22 cellular contexts compared by ENCODE assay signal in the genomic region with DNA sequence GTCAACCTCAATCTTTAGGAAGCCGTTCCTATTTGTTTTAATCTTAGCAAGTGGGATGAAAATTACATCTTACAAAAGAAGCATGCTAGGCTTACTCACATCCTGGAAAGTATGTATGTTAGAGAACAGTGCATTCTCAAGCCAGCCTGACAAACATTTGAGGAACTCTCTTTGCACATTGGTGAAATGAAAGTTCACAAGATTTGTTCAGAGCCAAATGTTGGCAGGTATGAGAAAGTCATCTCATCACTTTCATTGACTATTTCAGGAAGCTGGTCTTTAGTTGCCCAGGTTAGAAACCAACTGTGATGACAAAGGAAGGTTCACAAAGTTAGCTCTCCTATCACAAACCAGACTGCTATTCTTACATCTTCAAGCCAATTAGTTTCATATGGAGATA. TPM values are rescaled to one million over a fixed set of nuclear protein-coding genes. Genes with fewer than 3 reads are reported as not detected.
DNase-seq lines count a peak whose midpoint lies in the region; ATAC-seq and TF ChIP-seq lines count a peak whose summit lies in the region.
"Had no signal": no experiment of that assay in that cellular context is flagged by ENCODE, and none has a peak within 500 bp of the region (broad histone marks: within the 10 kb centered on the region; RNA-seq: fewer than 3 reads in every experiment).

No MANE protein-coding gene starts in this region.

- H3K9me3 ChIP-seq in neural progenitor cell (ENCODE audit: low read depth) (no peaks in the 10 kb centered on the region), upper lobe of right lung (no peaks in the 10 kb centered on the region)
- H3K9me3 ChIP-seq: left ventricle myocardium inferior, Peyer's patch, vagina had no signal

- no peak overlapping the region for H3K9ac ChIP-seq in neural progenitor cell
- H3K9ac ChIP-seq: parathyroid adenoma had no signal

- H3K36me3 ChIP-seq in neural progenitor cell, result no peaks in the 10 kb centered on the region
- H3K36me3 ChIP-seq in upper lobe of right lung, result no peaks in the 10 kb centered on the region
- H3K36me3 ChIP-seq: left ventricle myocardium inferior, vagina had no signal

- no peak overlapping the region for H3K4me2 ChIP-seq in neural progenitor cell
- H3K4me2 ChIP-seq: smooth muscle cell had no signal

- H3K36me3 Mint-ChIP-seq in neural progenitor cell, result no peaks in the 10 kb centered on the region

- H3K27me3 ChIP-seq in neural progenitor cell, result no peaks in the 10 kb centered on the region
- H3K27me3 ChIP-seq in upper lobe of right lung, result no peaks in the 10 kb centered on the region
- H3K27me3 ChIP-seq: Peyer's patch, vagina had no signal

- no peaks in the 10 kb centered on the region for H3K4me1 ChIP-seq in neural progenitor cell
- H3K4me1 ChIP-seq in upper lobe of right lung, result no peaks in the 10 kb centered on the region
- H3K4me1 ChIP-seq: left ventricle myocardium inferior, parathyroid adenoma, Peyer's patch, vagina had no signal

- H3K27ac ChIP-seq in neural progenitor cell (no peak overlapping the region), upper lobe of right lung (no peak overlapping the region)
- H3K27ac ChIP-seq: left ventricle myocardium inferior, parathyroid adenoma, Peyer's patch, vagina had no signal

- H3K4me3 ChIP-seq in neural progenitor cell (no peak overlapping the region), upper lobe of right lung (no peak overlapping the region)
- H3K4me3 ChIP-seq: left ventricle myocardium inferior, Peyer's patch, smooth muscle cell, vagina had no signal

- no peaks in the 10 kb centered on the region for H4K20me1 ChIP-seq in neural progenitor cell (ENCODE audit: low read depth)

- H3K9me3 Mint-ChIP-seq in neural progenitor cell, result no peaks in the 10 kb centered on the region
- H3K9me3 Mint-ChIP-seq: activated B cell treated with CpG ODN at 0.5 μM for 24 hours; central memory CD8-positive, alpha-beta T cell; H9 had no signal

- no peak overlapping the region for H3K4me3 Mint-ChIP-seq in neural progenitor cell
- H3K4me3 Mint-ChIP-seq: activated B cell treated with CpG ODN at 0.5 μM for 24 hours; activated naive CD8-positive, alpha-beta T cell; central memory CD8-positive, alpha-beta T cell; H9 had no signal

- ATAC-seq in GM18861 (IDR thresholded peaks at IDR 0.05; ENCODE audit: unreplicated experiment) (peak; percentile 59), GM21619 (IDR thresholded peaks at IDR 0.05; ENCODE audit: unreplicated experiment) (peak; percentile 57), HG03432 (IDR thresholded peaks at IDR 0.05; ENCODE audit: unreplicated experiment) (peak; percentile 75), upper lobe of right lung (no peak), HG02623 (IDR thresholded peaks at IDR 0.05; ENCODE audit: unreplicated experiment) (no peak)
- ATAC-seq: stimulated activated naive CD8-positive, alpha-beta T cell treated with anti-CD3 and anti-CD28 coated beads, Interleukin-15, Interleukin-2, amounts not matched to agents 100 U/mL and 50 U/mL, for 24 hours had no signal

- DNase-seq in neural progenitor cell (ENCODE audit: low spot score) (no peak), upper lobe of right lung (no peak), GM20000 (ENCODE audit: low spot score) (no peak)
- DNase-seq: activated B cell treated with CpG ODN at 0.5 μM for 24 hours; activated CD8-positive, alpha-beta memory T cell treated with anti-CD3 and anti-CD28 coated beads, Interleukin-2, amount 50 U/mL, for 48 hours; DMS53; H9; left ventricle myocardium inferior; NCI-H187 treated with DMSO at 0.1 percent for 48 hours; NCI-H524; Peyer's patch; stimulated activated naive CD8-positive, alpha-beta T cell treated with anti-CD3 and anti-CD28 coated beads, Interleukin-15, Interleukin-2, amounts not matched to agents 100 U/mL and 50 U/mL, for 24 hours had no signal

- no peak for TF ChIP-seq CTCF in neural progenitor cell (IDR thresholded peaks at IDR 0.05)
- no peak for TF ChIP-seq CTCF in upper lobe of right lung (IDR thresholded peaks at IDR 0.05)
- no peak for TF ChIP-seq CTCF in GM20000 (IDR thresholded peaks at IDR 0.05; ENCODE audit: extremely low read depth, missing control alignments)

- H2AFZ ChIP-seq in neural progenitor cell (replicated peaks), result peak overlapping the region; percentile 9
- H2AFZ ChIP-seq: parathyroid adenoma had no signal

- intact Hi-C loops in upper lobe of right lung (cut with DNase I), result no loop called here

- no peaks in the 10 kb centered on the region for H3K27me3 Mint-ChIP-seq in neural progenitor cell (ENCODE audit: insufficient read depth, low read depth)
- H3K27me3 Mint-ChIP-seq: activated B cell treated with CpG ODN at 0.5 μM for 24 hours; activated naive CD8-positive, alpha-beta T cell; central memory CD8-positive, alpha-beta T cell had no signal

- no peaks in the 10 kb centered on the region for H3F3A ChIP-seq in neural progenitor cell (ENCODE audit: low read depth)

- no peaks in the 10 kb centered on the region for H3K79me2 ChIP-seq in neural progenitor cell (ENCODE audit: low read depth)
- H3K79me2 ChIP-seq: parathyroid adenoma had no signal

- H3K27ac Mint-ChIP-seq in neural progenitor cell, result no peak overlapping the region
- H3K27ac Mint-ChIP-seq: activated B cell treated with CpG ODN at 0.5 μM for 24 hours; activated naive CD8-positive, alpha-beta T cell; H9 had no signal

- no peaks in the 10 kb centered on the region for H3K4me1 Mint-ChIP-seq in neural progenitor cell
- H3K4me1 Mint-ChIP-seq: activated B cell treated with CpG ODN at 0.5 μM for 24 hours; central memory CD8-positive, alpha-beta T cell; H9 had no signal

RNA-seq across cellular contexts. Expression of a gene that starts 57.1 kb away (rescaled TPM):
- not detected in 2 replicates for total RNA-seq in neural progenitor cell (ENCODE audit: low replicate concordance)
- 7.5 TPM for total RNA-seq in upper lobe of right lung
- total RNA-seq: MCF 10A had no signal

Comparison
In these comparisons a context has a peak if more than half of its experiments do, and no peak if none do; other contexts are left out.
1. ATAC-seq: peak in GM18861 (single experiment), GM21619 (single experiment) and HG03432 (single experiment); none in upper lobe of right lung (single experiment) and HG02623 (single experiment).